Comparison of ENCODE assay signal across 8 cellular contexts in the genomic region with DNA sequence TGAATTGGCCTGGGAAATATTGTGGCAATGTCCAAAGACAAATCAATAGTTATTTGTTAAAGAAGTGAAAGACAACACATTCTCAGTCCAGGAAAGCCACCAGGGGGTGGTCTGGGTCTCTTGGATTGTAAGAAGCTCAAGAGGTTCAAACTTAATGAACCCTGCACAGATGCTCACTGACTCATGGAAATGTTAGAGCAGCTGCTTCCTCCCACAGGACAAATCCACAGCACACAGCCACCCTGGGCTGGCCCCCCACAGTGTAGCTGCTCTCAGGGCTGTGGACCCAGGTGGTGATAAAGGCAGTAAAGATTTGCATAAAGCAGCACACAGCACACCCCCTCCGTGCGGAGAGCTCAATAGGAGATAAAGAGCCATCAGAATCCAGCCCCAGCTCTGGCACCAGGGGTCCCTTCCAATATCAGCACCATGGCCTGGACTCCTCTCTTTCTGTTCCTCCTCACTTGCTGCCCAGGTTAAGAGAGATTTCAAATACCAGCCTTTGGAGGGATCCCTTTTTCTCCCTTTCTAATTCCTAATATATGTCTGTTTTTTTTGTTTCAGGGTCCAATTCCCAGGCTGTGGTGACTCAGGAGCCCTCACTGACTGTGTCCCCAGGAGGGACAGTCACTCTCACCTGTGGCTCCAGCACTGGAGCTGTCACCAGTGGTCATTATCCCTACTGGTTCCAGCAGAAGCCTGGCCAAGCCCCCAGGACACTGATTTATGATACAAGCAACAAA.
DNase-seq lines count a peak whose midpoint lies in the region; ATAC-seq and TF ChIP-seq lines count a peak whose summit lies in the region.
"Not testable (repeated sequence)": the region's sequence is repeated elsewhere in the genome, so short reads cannot be mapped to it uniquely, and the experiment has no call there.

No MANE protein-coding gene starts in this region.

- not testable (repeated sequence) for H3K4me1 Mint-ChIP-seq in activated naive CD8-positive, alpha-beta T cell treated with anti-CD3 and anti-CD28 coated beads, Interleukin-2, amount 50 U/mL, for 24 hours

- H3K9me3 ChIP-seq in heart left ventricle, spleen: not testable (repeated sequence)

- not testable (repeated sequence) for H3K4me3 ChIP-seq in heart left ventricle, spleen

- H3K36me3 ChIP-seq in heart left ventricle, spleen: not testable (repeated sequence)

- WGBS in heart left ventricle, 4 donors, result 12 to 25% (median 17%) methylated on average over 2 of the region's 2 CpGs
- 16 to 60% (median 23%) methylated on average over 1 to 2 of the region's 2 CpGs for WGBS in spleen, 5 donors

- TF ChIP-seq CTCF in GM12874 (IDR thresholded peaks at IDR 0.05; ENCODE audit: insufficient read depth, low read depth, low read length) (0 out of 2 replicates have a peak, but pooled peaks have one; percentile 6), heart left ventricle (IDR thresholded peaks at IDR 0.05) (peak in 1 of 12 donors; percentile 25), spleen (IDR thresholded peaks at IDR 0.05 in 8 of 11, conservative IDR thresholded peaks at IDR 0.05 in 3 of 11) (peak in 5 of 11 experiments; percentile 17 to 32 (median 17))

- intact Hi-C loops in heart left ventricle (cut with DNase I); spleen (cut with DNase I; ENCODE audit: low total_unique reads): not testable (repeated sequence)

- not testable (repeated sequence) for H3K36me3 Mint-ChIP-seq in activated naive CD8-positive, alpha-beta T cell treated with anti-CD3 and anti-CD28 coated beads, Interleukin-2, amount 50 U/mL, for 24 hours (ENCODE audit: low read depth)

- DNase-seq in CD1c-positive myeloid dendritic cell (ENCODE audit: extremely low spot score), result peak; percentile 9
- peak; percentile 49 for DNase-seq in NCI-H1092 treated with DMSO at 0.1 percent for 48 hours (lab: John Stamatoyannopoulos, UW)
- DNase-seq in NCI-H774 (lab: John Stamatoyannopoulos, UW), result peak; percentile 18
- not testable (repeated sequence) for DNase-seq in activated naive CD8-positive, alpha-beta T cell treated with anti-CD3 and anti-CD28 coated beads, Interleukin-2, amount 50 U/mL, for 24 hours
- DNase-seq in heart left ventricle, result peak in 2 of 5 donors; percentile 34 to 40
- DNase-seq in myocyte (ENCODE audit: low read depth), result peak; percentile 92
- DNase-seq in spleen, result peak; percentile 90

- TF ChIP-seq POLR2A in heart left ventricle (IDR thresholded peaks at IDR 0.05); spleen (IDR thresholded peaks at IDR 0.05): not testable (repeated sequence)

- not testable (repeated sequence) for H3K27me3 ChIP-seq in heart left ventricle; spleen (replicated peaks in 1 of 7)

- ATAC-seq in activated naive CD8-positive, alpha-beta T cell treated with anti-CD3 and anti-CD28 coated beads, Interleukin-2, amount 50 U/mL, for 24 hours, result peak; percentile 36
- ATAC-seq in heart left ventricle, result peak; percentile 71 to 82 (median 74)

- H3K27me3 Mint-ChIP-seq in activated naive CD8-positive, alpha-beta T cell treated with anti-CD3 and anti-CD28 coated beads, Interleukin-2, amount 50 U/mL, for 24 hours, result peaks cover 16% of the 10 kb centered on the region

- peak overlapping the region in 2 of 12 donors; percentile 24 to 27 for H3K27ac ChIP-seq in heart left ventricle
- peak overlapping the region in 4 of 8 donors; percentile 39 to 72 (median 58) for H3K27ac ChIP-seq in spleen

- not testable (repeated sequence) for H3K9me3 Mint-ChIP-seq in activated naive CD8-positive, alpha-beta T cell treated with anti-CD3 and anti-CD28 coated beads, Interleukin-2, amount 50 U/mL, for 24 hours

- H3K4me1 ChIP-seq in heart left ventricle, result peaks cover 0 to 19% (median 2%) of the 10 kb centered on the region in 12 donors
- peaks cover 0 to 32% (median 14%) of the 10 kb centered on the region in 6 donors for H3K4me1 ChIP-seq in spleen

- H3K27ac Mint-ChIP-seq in activated naive CD8-positive, alpha-beta T cell treated with anti-CD3 and anti-CD28 coated beads, Interleukin-2, amount 50 U/mL, for 24 hours, result not testable (repeated sequence)

- H3K4me3 Mint-ChIP-seq in activated naive CD8-positive, alpha-beta T cell treated with anti-CD3 and anti-CD28 coated beads, Interleukin-2, amount 50 U/mL, for 24 hours, result not testable (repeated sequence)
